ENCODE assay signal across 8 cellular contexts in genomic region chr3:141875374-141875892, GRCh38. TPM values are rescaled to one million over a fixed set of nuclear protein-coding genes. Genes with fewer than 3 reads are reported as not detected.
A peak's percentile ranks its signal among the peaks of the same experiment; 100 is the strongest.
DNase-seq lines count a peak whose midpoint lies in the region; ATAC-seq and TF ChIP-seq lines count a peak whose summit lies in the region.

No MANE protein-coding gene starts in this region.

- H3K9ac ChIP-seq in MM.1S (ENCODE audit: low read length): peak overlapping the region; percentile 59

- DNase-seq in DMS79 (lab: John Stamatoyannopoulos, UW) (peak; percentile 65), H7 (peak; percentile 89), MM.1S (peak; percentile 85), SIG-M5 (lab: John Stamatoyannopoulos, UW) (peak; percentile 23), activated gamma-delta T cell (lab: John Stamatoyannopoulos, UW) (peak; percentile 33), fibroblast of villous mesenchyme (ENCODE audit: low read depth) (peak; percentile 80), nephron progenitor cell (peak; percentile 86)
- DNase-seq in stimulated activated naive CD8-positive, alpha-beta T cell treated with anti-CD3 and anti-CD28 coated beads, Interleukin-15, amount 100 ng/mL, for 72 hours: peak; percentile 80 to 87

- no peaks in the 10 kb centered on the region for H3K36me3 Mint-ChIP-seq in nephron progenitor cell (ENCODE audit: low read depth)

- H3K27ac ChIP-seq in MM.1S (ENCODE audit: low read length): peak overlapping the region; percentile 78

- H3K4me3 ChIP-seq in H7 (ENCODE audit: insufficient read depth, low read depth, low read length) (peak overlapping the region; percentile 90), MM.1S (ENCODE audit: low read length) (peak overlapping the region; percentile 82), fibroblast of villous mesenchyme (ENCODE audit: low read depth, low read length) (peak overlapping the region; percentile 86)

- H3K9me3 ChIP-seq in MM.1S (replicated peaks; ENCODE audit: insufficient read depth, low read length): no peaks in the 10 kb centered on the region

- H3K9me3 Mint-ChIP-seq in nephron progenitor cell: no peaks in the 10 kb centered on the region
- H3K9me3 Mint-ChIP-seq in stimulated activated naive CD8-positive, alpha-beta T cell treated with anti-CD3 and anti-CD28 coated beads, Interleukin-15, amount 100 ng/mL, for 72 hours: no peaks in the 10 kb centered on the region

- peaks cover 30% of the 10 kb centered on the region for H3K4me1 Mint-ChIP-seq in nephron progenitor cell
- H3K4me1 Mint-ChIP-seq in stimulated activated naive CD8-positive, alpha-beta T cell treated with anti-CD3 and anti-CD28 coated beads, Interleukin-15, amount 100 ng/mL, for 72 hours: peaks cover 29% of the 10 kb centered on the region

- H3K4me1 ChIP-seq in MM.1S (ENCODE audit: low read length): peaks cover 12% of the 10 kb centered on the region; the same call in 1 of the 2 replicates

- H3K79me2 ChIP-seq in MM.1S (ENCODE audit: low read length): peaks cover 34% of the 10 kb centered on the region

- H3K27ac Mint-ChIP-seq in nephron progenitor cell: peak overlapping the region; percentile 96
- peak overlapping the region; percentile 94 to 96 for H3K27ac Mint-ChIP-seq in stimulated activated naive CD8-positive, alpha-beta T cell treated with anti-CD3 and anti-CD28 coated beads, Interleukin-15, amount 100 ng/mL, for 72 hours

- H3K4me2 ChIP-seq in MM.1S (ENCODE audit: low read depth, low read length): peak overlapping the region; percentile 96

- peak overlapping the region; percentile 95 for H2AFZ ChIP-seq in MM.1S (ENCODE audit: low read length)

- H3K36me3 ChIP-seq in H7 (replicated peaks; ENCODE audit: control insufficient read depth, insufficient read depth, low read length) (no peaks in the 10 kb centered on the region; the same call in 1 of the 2 replicates), MM.1S (replicated peaks; ENCODE audit: insufficient read depth, low read length) (0 out of 2 replicates have a peak, but pooled peaks cover 4% of the 10 kb centered on the region)

- TF ChIP-seq CTCF in MM.1S (IDR thresholded peaks at IDR 0.05; ENCODE audit: low read length): peak; percentile 88
- TF ChIP-seq CTCF in fibroblast of villous mesenchyme (IDR thresholded peaks at IDR 0.05; ENCODE audit: insufficient read depth, low read depth, low read length): peak; percentile 87
- TF ChIP-seq CTCF in nephron progenitor cell (IDR thresholded peaks at IDR 0.05): peak; percentile 81

- no peaks in the 10 kb centered on the region for H3K9me2 ChIP-seq in MM.1S (replicated peaks; ENCODE audit: insufficient read depth, low read length)

- peak; percentile 77 for ATAC-seq in stimulated activated naive CD8-positive, alpha-beta T cell treated with anti-CD3 and anti-CD28 coated beads, Interleukin-15, amount 100 ng/mL, for 72 hours

- H3F3A ChIP-seq in MM.1S (ENCODE audit: insufficient read depth, low read length): peaks cover 16% of the 10 kb centered on the region

- no peaks in the 10 kb centered on the region for H4K20me1 ChIP-seq in MM.1S (ENCODE audit: insufficient read depth, low read length)

- H3K27me3 ChIP-seq in H7 (ENCODE audit: control insufficient read depth, insufficient read depth, low read length): no peaks in the 10 kb centered on the region; the same call in 1 of the 2 replicates
- no peaks in the 10 kb centered on the region for H3K27me3 ChIP-seq in MM.1S (replicated peaks; ENCODE audit: insufficient read depth, low read length)

- peak overlapping the region; percentile 92 for H3K4me3 Mint-ChIP-seq in nephron progenitor cell
- peak overlapping the region; percentile 88 to 95 for H3K4me3 Mint-ChIP-seq in stimulated activated naive CD8-positive, alpha-beta T cell treated with anti-CD3 and anti-CD28 coated beads, Interleukin-15, amount 100 ng/mL, for 72 hours

- H3K27me3 Mint-ChIP-seq in nephron progenitor cell (ENCODE audit: low read depth, poor library complexity): peaks cover 11% of the 10 kb centered on the region
- H3K27me3 Mint-ChIP-seq in stimulated activated naive CD8-positive, alpha-beta T cell treated with anti-CD3 and anti-CD28 coated beads, Interleukin-15, amount 100 ng/mL, for 72 hours: no peaks in the 10 kb centered on the region

RNA-seq across cellular contexts. Expression of gene ATP1B3, which starts 1.0 kb away (rescaled TPM):
- 78.6 and 100 TPM in 2 replicates for total RNA-seq in H7 (2014; rRNA removed; shearing (Covaris generic))
- 55.1 and 82.5 TPM in 2 replicates for total RNA-seq in fibroblast of villous mesenchyme

Comparison
In these comparisons a context has a peak if more than half of its experiments do, and no peak if none do; other contexts are left out.
1. Peak in every context shown above with its lines: DNase-seq, ATAC-seq, H3K4me3 ChIP-seq and H3K27ac ChIP-seq.
2. DNase-seq: peak in every context shown above with its lines; median percentile 89 in H7; 86 in nephron progenitor cell; 85 in MM.1S; 84 in stimulated activated naive CD8-positive, alpha-beta T cell treated with anti-CD3 and anti-CD28 coated beads, Interleukin-15, amount 100 ng/mL, for 72 hours; 80 in fibroblast of villous mesenchyme; 65 in DMS79; 33 in activated gamma-delta T cell; 23 in SIG-M5.